ENCODE assay signal across 9 cellular contexts in the genomic region with DNA sequence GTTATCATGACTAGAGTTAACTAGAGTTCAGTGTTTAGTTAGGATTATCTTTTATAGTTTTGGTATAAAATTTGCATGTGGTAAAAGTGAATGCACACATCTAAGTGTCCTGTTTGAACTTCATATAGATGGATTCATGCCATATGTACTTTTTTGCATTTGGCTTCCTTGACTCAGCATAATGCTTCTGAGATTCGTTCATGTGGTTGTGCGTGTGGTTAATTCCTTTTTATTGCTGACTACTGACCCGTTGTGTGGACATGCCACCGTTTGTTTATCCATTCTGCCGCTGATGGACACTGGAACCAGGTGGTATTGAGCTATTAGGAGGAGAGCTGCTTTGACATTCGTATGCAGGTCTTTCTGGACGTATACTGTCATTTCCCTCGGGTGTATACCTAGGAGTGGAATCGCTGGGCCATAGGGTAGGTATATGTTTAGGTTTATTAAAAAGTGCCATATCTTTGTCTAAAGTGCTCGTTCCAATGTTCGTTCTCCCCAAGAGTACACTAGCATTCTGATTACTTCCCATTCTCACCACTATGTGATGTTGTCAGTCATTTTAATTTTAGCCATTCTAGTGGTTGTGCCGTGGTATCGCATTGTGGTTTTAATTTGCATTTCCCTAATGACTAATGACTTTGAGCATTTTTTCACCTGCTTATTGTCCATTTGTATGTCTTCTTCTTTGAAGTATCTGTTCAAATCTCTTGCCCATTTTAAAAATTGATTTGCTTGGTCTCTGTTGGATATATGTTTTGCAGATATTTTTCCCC. TPM values are rescaled to one million over a fixed set of nuclear protein-coding genes. Genes with fewer than 3 reads are reported as not detected.
A peak's percentile ranks its signal among the peaks of the same experiment; 100 is the strongest.
DNase-seq lines count a peak whose midpoint lies in the region; ATAC-seq and TF ChIP-seq lines count a peak whose summit lies in the region.
"Had no signal": no experiment of that assay in that cellular context is flagged by ENCODE, and none has a peak within 500 bp of the region (broad histone marks: within the 10 kb centered on the region; RNA-seq: fewer than 3 reads in every experiment).

No MANE protein-coding gene starts in this region.

- TF ChIP-seq CTCF in GM13977 (IDR thresholded peaks at IDR 0.05; ENCODE audit: extremely low read depth, insufficient read depth, missing control alignments): peak; percentile 32
- TF ChIP-seq CTCF in tibial artery (IDR thresholded peaks at IDR 0.05): no peak
- no peak for TF ChIP-seq CTCF in nephron progenitor cell (IDR thresholded peaks at IDR 0.05)

- no peak overlapping the region for H3K9ac ChIP-seq in Karpas-422 (ENCODE audit: low read length)

- no peaks in the 10 kb centered on the region for H3K9me2 ChIP-seq in Karpas-422 (replicated peaks; ENCODE audit: insufficient read depth, low read length)

- no peaks in the 10 kb centered on the region for H3K9me3 Mint-ChIP-seq in nephron progenitor cell

- in situ Hi-C loops in GM13977 (cut with MboI; ENCODE audit: low pct_unique_long_range_greater_than_20kb, low sequenced_read_pairs, unreplicated experiment): no loop called here

- peaks cover 4% of the 10 kb centered on the region for H3K27me3 Mint-ChIP-seq in nephron progenitor cell (ENCODE audit: low read depth, poor library complexity)

- H3K79me2 ChIP-seq in Karpas-422 (ENCODE audit: low read length): no peaks in the 10 kb centered on the region

- DNase-seq in GM13977 (ENCODE audit: low spot score): peak; percentile 73
- peak; percentile 85 for DNase-seq in Karpas-422
- DNase-seq in germinal center (ENCODE audit: low spot score): peak; percentile 53
- no peak for DNase-seq in tibial artery
- DNase-seq in SHP77 (lab: John Stamatoyannopoulos, UW): no peak
- DNase-seq in HT-29 (ENCODE audit: low spot score): no peak
- DNase-seq in nephron progenitor cell: no peak
- DNase-seq: stimulated activated CD4-positive, alpha-beta T cell treated with anti-CD3 and anti-CD28 coated beads, Interleukin-12 subunit alpha, Interleukin-12 subunit beta, amount 100 ng/mL, for 4 hours had no signal

- no peak overlapping the region for H3K27ac Mint-ChIP-seq in nephron progenitor cell

- ATAC-seq in GM21723 (IDR thresholded peaks at IDR 0.05; ENCODE audit: unreplicated experiment): peak; percentile 79

- H3K4me3 Mint-ChIP-seq in nephron progenitor cell: no peak overlapping the region

- H3K27ac ChIP-seq in Karpas-422 (ENCODE audit: low read length): no peak overlapping the region
- peak overlapping the region in 1 of 2 donors; percentile 86 for H3K27ac ChIP-seq in tibial artery

- H2AFZ ChIP-seq in Karpas-422 (ENCODE audit: low read length): no peak overlapping the region

- H3K9me3 ChIP-seq in Karpas-422 (ENCODE audit: low read length): no peaks in the 10 kb centered on the region
- no peaks in the 10 kb centered on the region for H3K9me3 ChIP-seq in tibial artery

- H3K36me3 ChIP-seq in Karpas-422 (ENCODE audit: insufficient read depth, low read length) (no peaks in the 10 kb centered on the region), tibial artery (peaks cover 0 to 6% (median 0%) of the 10 kb centered on the region in 3 donors)

- H3K4me1 ChIP-seq in Karpas-422 (ENCODE audit: low read length): peaks cover 22% of the 10 kb centered on the region
- H3K4me1 ChIP-seq in tibial artery: peaks cover 0 to 34% (median 20%) of the 10 kb centered on the region in 4 donors

- no peaks in the 10 kb centered on the region for H3K27me3 ChIP-seq in Karpas-422 (ENCODE audit: low read length)
- no peaks in the 10 kb centered on the region for H3K27me3 ChIP-seq in tibial artery

- peak overlapping the region; percentile 43 for H3K4me2 ChIP-seq in Karpas-422 (ENCODE audit: low read depth, low read length, poor library complexity, severe bottlenecking)

- H3K36me3 Mint-ChIP-seq in nephron progenitor cell (ENCODE audit: low read depth): no peaks in the 10 kb centered on the region

- peaks cover 14% of the 10 kb centered on the region; the same call in 1 of the 2 replicates for H4K20me1 ChIP-seq in Karpas-422 (ENCODE audit: insufficient read depth, low read depth, low read length)

- H3K4me1 Mint-ChIP-seq in nephron progenitor cell: peaks cover 7% of the 10 kb centered on the region

- intact Hi-C loops in tibial artery (cut with DNase I; ENCODE audit: low total_unique reads): no loop called here

- 0 out of 2 replicates have a peak overlapping the region, but pooled peaks have one; percentile 14 for H3K4me3 ChIP-seq in Karpas-422 (ENCODE audit: low read length)
- no peak overlapping the region for H3K4me3 ChIP-seq in tibial artery

RNA-seq across cellular contexts. Expression of a gene that starts 37.7 kb away (rescaled TPM):
- total RNA-seq in Karpas-422 (2014; rRNA removed; shearing (Covaris generic); ENCODE audit: low replicate concordance): not detected in 2 replicates
- not detected in 2 replicates for total RNA-seq in HT-29 (2014; rRNA removed; shearing (Covaris generic))

Comparison
In these comparisons a context has a peak if more than half of its experiments do, and no peak if none do; other contexts are left out.
1. DNase-seq: peak in GM13977 (single experiment), Karpas-422 (single experiment) and germinal center (single experiment); none in tibial artery (0 of 2), SHP77 (0 of 2), HT-29 (single experiment) and nephron progenitor cell (single experiment).